8 cellular contexts compared by ENCODE assay signal in genomic region chr20:25624500-25624939, GRCh38. TPM values are rescaled to one million over a fixed set of nuclear protein-coding genes. Genes with fewer than 3 reads are reported as not detected.
DNase-seq lines count a peak whose midpoint lies in the region; ATAC-seq lines count a peak whose summit lies in the region.

No MANE protein-coding gene starts in this region.

- intact Hi-C loops in activated T-helper 1 cell treated with anti-CD3 and anti-CD28 coated beads, Interleukin-12 subunit alpha, Interleukin-12 subunit beta, Interleukin-2, Interleukin-4 antibody, amounts not matched to agents 30 ng/mL and 10 ng/mL and 1 ng/mL, durations not matched to agents 14 hours and 24 hours and 36 hours (cut with micrococcal nuclease), result loop anchor here (1.0 to 5.0 kb wide), 7 partner anchors 39 to 632 kb away; partner anchors contain the start of genes ACSS1, APMAP, GINS1 and NINL

- peaks cover 18% of the 10 kb centered on the region for H3K27me3 ChIP-seq in iPS-18a (ENCODE audit: control insufficient read depth, insufficient read depth, low read length)

- H3K9ac ChIP-seq in iPS-18a (ENCODE audit: low read length), result peak overlapping the region; percentile 86

- no peak for ATAC-seq in GM18520 (IDR thresholded peaks at IDR 0.05; ENCODE audit: unreplicated experiment)
- ATAC-seq in HG03432 (IDR thresholded peaks at IDR 0.05; ENCODE audit: unreplicated experiment), result no peak

- H3K36me3 ChIP-seq in iPS-18a (ENCODE audit: control insufficient read depth, low read depth, low read length), result no peaks in the 10 kb centered on the region

- H3K27ac ChIP-seq in iPS-18a (ENCODE audit: low read length) (no peak overlapping the region), substantia nigra (ENCODE audit: low read depth, low read length, poor library complexity, severe bottlenecking) (peak overlapping the region; percentile 81)

- H3K9me3 ChIP-seq in iPS-18a (ENCODE audit: control insufficient read depth, low read depth, low read length), result no peaks in the 10 kb centered on the region

- peaks cover 24% of the 10 kb centered on the region for H3K9me3 Mint-ChIP-seq in activated T-helper 1 cell treated with anti-CD3 and anti-CD28 coated beads, Interleukin-12 subunit alpha, Interleukin-12 subunit beta, Interleukin-2, Interleukin-4 antibody, amounts not matched to agents 30 ng/mL and 10 ng/mL and 1 ng/mL, durations not matched to agents 14 hours and 24 hours and 36 hours

- peaks cover 4% of the 10 kb centered on the region for H3K27me3 Mint-ChIP-seq in activated T-helper 1 cell treated with anti-CD3 and anti-CD28 coated beads, Interleukin-12 subunit alpha, Interleukin-12 subunit beta, Interleukin-2, Interleukin-4 antibody, amounts not matched to agents 30 ng/mL and 10 ng/mL and 1 ng/mL, durations not matched to agents 14 hours and 24 hours and 36 hours (ENCODE audit: insufficient read depth)

- peaks cover 37% of the 10 kb centered on the region for H3K4me1 Mint-ChIP-seq in activated T-helper 1 cell treated with anti-CD3 and anti-CD28 coated beads, Interleukin-12 subunit alpha, Interleukin-12 subunit beta, Interleukin-2, Interleukin-4 antibody, amounts not matched to agents 30 ng/mL and 10 ng/mL and 1 ng/mL, durations not matched to agents 14 hours and 24 hours and 36 hours (ENCODE audit: low read depth)

- H3K4me3 ChIP-seq in iPS-18a (ENCODE audit: low read length), result peak overlapping the region; percentile 63

- peaks cover 14% of the 10 kb centered on the region for H3K36me3 Mint-ChIP-seq in activated T-helper 1 cell treated with anti-CD3 and anti-CD28 coated beads, Interleukin-12 subunit alpha, Interleukin-12 subunit beta, Interleukin-2, Interleukin-4 antibody, amounts not matched to agents 30 ng/mL and 10 ng/mL and 1 ng/mL, durations not matched to agents 14 hours and 24 hours and 36 hours (ENCODE audit: low read depth)

- peak overlapping the region; percentile 91 for H3K4me3 Mint-ChIP-seq in activated T-helper 1 cell treated with anti-CD3 and anti-CD28 coated beads, Interleukin-12 subunit alpha, Interleukin-12 subunit beta, Interleukin-2, Interleukin-4 antibody, amounts not matched to agents 30 ng/mL and 10 ng/mL and 1 ng/mL, durations not matched to agents 14 hours and 24 hours and 36 hours

- peak overlapping the region; percentile 98 for H3K27ac Mint-ChIP-seq in activated T-helper 1 cell treated with anti-CD3 and anti-CD28 coated beads, Interleukin-12 subunit alpha, Interleukin-12 subunit beta, Interleukin-2, Interleukin-4 antibody, amounts not matched to agents 30 ng/mL and 10 ng/mL and 1 ng/mL, durations not matched to agents 14 hours and 24 hours and 36 hours

- DNase-seq in activated T-cell treated with anti-CD3 and anti-CD28 coated beads for 4 hours, result peak; percentile 15
- no peak for DNase-seq in activated T-cell treated with anti-CD3 and anti-CD28 coated beads, Interleukin-2, amount 50 U/mL, for 48 hours
- no peak for DNase-seq in activated T-helper 1 cell treated with anti-CD3 and anti-CD28 coated beads, Interleukin-12 subunit alpha, Interleukin-12 subunit beta, Interleukin-2, Interleukin-4 antibody, amounts not matched to agents 30 ng/mL and 10 ng/mL and 1 ng/mL, durations not matched to agents 14 hours and 24 hours and 36 hours (ENCODE audit: low spot score)
- peak in 2 of 49 donors; percentile 41 to 45 for DNase-seq in substantia nigra (lab: John Stamatoyannopoulos, UW)
- DNase-seq in NK-92 (lab: John Stamatoyannopoulos, UW; ENCODE audit: unreplicated experiment), result no peak

- peaks cover 19% of the 10 kb centered on the region for H3K4me1 ChIP-seq in iPS-18a (ENCODE audit: control insufficient read depth, low read depth, low read length)

RNA-seq across cellular contexts. Expression of gene NANP, which starts 0.7 kb away (rescaled TPM):
- total RNA-seq in activated T-helper 1 cell treated with anti-CD3 and anti-CD28 coated beads, Interleukin-12 subunit alpha, Interleukin-12 subunit beta, Interleukin-2, Interleukin-4 antibody, amounts not matched to agents 30 ng/mL and 10 ng/mL and 1 ng/mL, durations not matched to agents 14 hours and 24 hours and 36 hours, result 9.1 and 9.8 TPM in 2 replicates

RNA-seq across cellular contexts. Expression of gene NINL, which starts 39.2 kb away (rescaled TPM):
- 2.0 and 2.5 TPM in 2 replicates for total RNA-seq in activated T-helper 1 cell treated with anti-CD3 and anti-CD28 coated beads, Interleukin-12 subunit alpha, Interleukin-12 subunit beta, Interleukin-2, Interleukin-4 antibody, amounts not matched to agents 30 ng/mL and 10 ng/mL and 1 ng/mL, durations not matched to agents 14 hours and 24 hours and 36 hours
